Comparison of ENCODE assay signal across 18 cellular contexts in the genomic region with DNA sequence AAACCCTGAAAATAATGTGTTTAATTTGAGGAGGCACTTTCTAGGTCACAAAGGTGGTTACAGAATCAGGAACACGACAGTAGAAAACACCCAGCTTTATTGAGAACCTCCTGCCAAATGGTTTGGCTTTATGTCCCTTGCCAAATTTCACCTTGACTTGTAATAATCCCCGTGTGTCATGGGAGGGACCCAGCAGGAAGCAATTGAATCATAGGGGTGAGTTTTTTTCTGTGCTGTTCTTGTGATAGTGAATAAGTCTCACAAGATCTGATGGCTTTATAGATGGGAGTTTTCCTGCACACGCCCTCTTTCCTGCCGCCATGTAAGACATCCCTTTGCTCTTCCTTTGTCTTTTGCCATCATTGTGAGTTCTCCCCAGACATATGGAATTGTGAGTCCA.
DNase-seq lines count a peak whose midpoint lies in the region; ATAC-seq and TF ChIP-seq lines count a peak whose summit lies in the region.
"Had no signal": no experiment of that assay in that cellular context is flagged by ENCODE, and none has a peak within 500 bp of the region (broad histone marks: within the 10 kb centered on the region; RNA-seq: fewer than 3 reads in every experiment).

No MANE protein-coding gene starts in this region.

- peak; percentile 70 for ATAC-seq in T-helper 17 cell
- no peak for ATAC-seq in GM21723 (IDR thresholded peaks at IDR 0.05; ENCODE audit: unreplicated experiment)
- no peak for ATAC-seq in GM18868 (IDR thresholded peaks at IDR 0.05; ENCODE audit: unreplicated experiment)

- H3K36me3 Mint-ChIP-seq in CD8-positive, alpha-beta memory T cell = peaks cover 0 to 7% (median 4%) of the 10 kb centered on the region in 3 donors
- no peaks in the 10 kb centered on the region for H3K36me3 Mint-ChIP-seq in T-helper 17 cell (ENCODE audit: low read depth)
- H3K36me3 Mint-ChIP-seq: activated naive CD8-positive, alpha-beta T cell had no signal

- intact Hi-C loops in esophagus muscularis mucosa (cut with DNase I) = loop anchor here (10.0 kb wide), 1 partner anchor 136 kb away; no protein-coding TSS in a partner anchor

- no peak for TF ChIP-seq POLR2A in esophagus muscularis mucosa (IDR thresholded peaks at IDR 0.05; ENCODE audit: low read depth)

- peaks cover 4% of the 10 kb centered on the region for H3K9me3 ChIP-seq in CD8-positive, alpha-beta memory T cell (ENCODE audit: low read length)
- H3K9me3 ChIP-seq in T-helper 17 cell (ENCODE audit: control insufficient read depth, low read length, poor library complexity, severe bottlenecking) (no peaks in the 10 kb centered on the region), esophagus muscularis mucosa (peaks cover 0 to 5% (median 0%) of the 10 kb centered on the region in 4 donors)
- H3K9me3 ChIP-seq: Peyer's patch, SK-N-SH had no signal

- H3K27me3 Mint-ChIP-seq in CD8-positive, alpha-beta memory T cell = no peaks in the 10 kb centered on the region
- H3K27me3 Mint-ChIP-seq in T-helper 17 cell = no peaks in the 10 kb centered on the region
- H3K27me3 Mint-ChIP-seq: activated naive CD8-positive, alpha-beta T cell had no signal

- DNase-seq in A172 (ENCODE audit: low spot score) (peak; percentile 40), T-helper 17 cell (no peak), esophagus muscularis mucosa (ENCODE audit: extremely low spot score) (peak; percentile 68), NCI-H510A treated with DMSO at 0.1 percent for 48 hours (lab: John Stamatoyannopoulos, UW) (no peak), nucleus accumbens (lab: John Stamatoyannopoulos, UW) (no peak)
- DNase-seq in CD8-positive, alpha-beta memory T cell = peak in 1 of 5 donors; percentile 6
- DNase-seq: activated CD4-positive, alpha-beta T cell treated with anti-CD3 and anti-CD28 coated beads for 48 hours; activated T-cell treated with anti-CD3 and anti-CD28 coated beads for 4 hours; mesendoderm; NCI-H1436 treated with DMSO at 0.1 percent for 48 hours; NCI-H82; Peyer's patch; SK-N-SH; stimulated activated CD8-positive, alpha-beta memory T cell treated with anti-CD3 and anti-CD28 coated beads, Interleukin-4, amount 100 ng/mL, for 48 hours had no signal

- peak overlapping the region in 7 of 8 donors; percentile 5 to 64 (median 55) for H3K27ac Mint-ChIP-seq in CD8-positive, alpha-beta memory T cell
- H3K27ac Mint-ChIP-seq in T-helper 17 cell = no peak overlapping the region
- H3K27ac Mint-ChIP-seq: activated naive CD8-positive, alpha-beta T cell had no signal

- POLR2A ChIA-PET in CD8-positive, alpha-beta memory T cell (lab: Charles Lee) = interaction anchor here (1.2 kb wide), 1 partner anchor 194 kb away, joined by 7 read pairs; the partner anchor contains the start of gene KLF6

- H3K4me3 ChIP-seq in CD8-positive, alpha-beta memory T cell (ENCODE audit: low read length) = no peak overlapping the region
- H3K4me3 ChIP-seq in esophagus muscularis mucosa = no peak overlapping the region
- H3K4me3 ChIP-seq: Peyer's patch had no signal

- peaks cover 10 to 15% (median 11%) of the 10 kb centered on the region in 3 donors for H3K4me1 Mint-ChIP-seq in CD8-positive, alpha-beta memory T cell
- peaks cover 26% of the 10 kb centered on the region for H3K4me1 Mint-ChIP-seq in T-helper 17 cell

- no peaks in the 10 kb centered on the region for H3K36me3 ChIP-seq in CD8-positive, alpha-beta memory T cell (ENCODE audit: insufficient read depth, low read length)
- no peaks in the 10 kb centered on the region for H3K36me3 ChIP-seq in esophagus muscularis mucosa

- peaks cover 0 to 10% (median 2%) of the 10 kb centered on the region in 5 donors for H3K9me3 Mint-ChIP-seq in CD8-positive, alpha-beta memory T cell

- WGBS in esophagus muscularis mucosa = 77% methylated on average over 4 of the region's 4 CpGs

- no peak for TF ChIP-seq EP300 in esophagus muscularis mucosa (IDR thresholded peaks at IDR 0.05)

- peaks cover 66% of the 10 kb centered on the region for H3K4me1 ChIP-seq in CD8-positive, alpha-beta memory T cell (ENCODE audit: insufficient read depth, low read length)
- H3K4me1 ChIP-seq in esophagus muscularis mucosa = no peaks in the 10 kb centered on the region
- H3K4me1 ChIP-seq: Peyer's patch had no signal

- peak overlapping the region in 3 of 7 donors; percentile 2 to 14 (median 6) for H3K4me3 Mint-ChIP-seq in CD8-positive, alpha-beta memory T cell
- peak overlapping the region; percentile 2 for H3K4me3 Mint-ChIP-seq in T-helper 17 cell
- H3K4me3 Mint-ChIP-seq: activated naive CD8-positive, alpha-beta T cell; neural crest cell had no signal

- no peaks in the 10 kb centered on the region for H3K27me3 ChIP-seq in CD8-positive, alpha-beta memory T cell (ENCODE audit: insufficient read depth, low read length, poor library complexity, severe bottlenecking)
- H3K27me3 ChIP-seq in esophagus muscularis mucosa = no peaks in the 10 kb centered on the region
- H3K27me3 ChIP-seq: Peyer's patch had no signal

- H3K27ac ChIP-seq in CD8-positive, alpha-beta memory T cell (ENCODE audit: low read depth, low read length) = no peak overlapping the region
- H3K27ac ChIP-seq in esophagus muscularis mucosa (replicated peaks in 1 of 4) = no peak overlapping the region

- CTCF ChIA-PET in CD8-positive, alpha-beta memory T cell (lab: Charles Lee) = no interaction called here

- no peak for TF ChIP-seq CTCF in esophagus muscularis mucosa (IDR thresholded peaks at IDR 0.05)

Comparison
In these comparisons a context has a peak if more than half of its experiments do, and no peak if none do; other contexts are left out.
1. DNase-seq: peak in A172 (single experiment) and esophagus muscularis mucosa (single experiment); none in T-helper 17 cell (0 of 3), NCI-H510A treated with DMSO at 0.1 percent for 48 hours (single experiment) and nucleus accumbens (0 of 56).